ENCODE assay signal across 1 cellular context in genomic region chr15:89364741-89365450, GRCh38.
TF ChIP-seq lines count a peak whose summit lies in the region.

No MANE protein-coding gene starts in this region.

TF ChIP-seq in HepG2, 621 proteins besides CTCF, POLR2A, EP300 and RAD21 (continued from another document):
- peak; percentile 61 to 88 for TF ChIP-seq REST (IDR thresholded peaks at IDR 0.05; ENCODE audit: borderline replicate concordance in 1 of 2, low read depth in 1 of 2, low read length in 2 of 2)
- peak; percentile 78 for TF ChIP-seq MIER2 (CRISPR knock-in tag; IDR thresholded peaks at IDR 0.05)
- TF ChIP-seq MXD3 (CRISPR knock-in tag; IDR thresholded peaks at IDR 0.05), result no peak
- TF ChIP-seq TERF1 (CRISPR knock-in tag; IDR thresholded peaks at IDR 0.05), result no peak
TF ChIP-seq in HepG2: peak in this region for 2.
